In the genomic region with DNA sequence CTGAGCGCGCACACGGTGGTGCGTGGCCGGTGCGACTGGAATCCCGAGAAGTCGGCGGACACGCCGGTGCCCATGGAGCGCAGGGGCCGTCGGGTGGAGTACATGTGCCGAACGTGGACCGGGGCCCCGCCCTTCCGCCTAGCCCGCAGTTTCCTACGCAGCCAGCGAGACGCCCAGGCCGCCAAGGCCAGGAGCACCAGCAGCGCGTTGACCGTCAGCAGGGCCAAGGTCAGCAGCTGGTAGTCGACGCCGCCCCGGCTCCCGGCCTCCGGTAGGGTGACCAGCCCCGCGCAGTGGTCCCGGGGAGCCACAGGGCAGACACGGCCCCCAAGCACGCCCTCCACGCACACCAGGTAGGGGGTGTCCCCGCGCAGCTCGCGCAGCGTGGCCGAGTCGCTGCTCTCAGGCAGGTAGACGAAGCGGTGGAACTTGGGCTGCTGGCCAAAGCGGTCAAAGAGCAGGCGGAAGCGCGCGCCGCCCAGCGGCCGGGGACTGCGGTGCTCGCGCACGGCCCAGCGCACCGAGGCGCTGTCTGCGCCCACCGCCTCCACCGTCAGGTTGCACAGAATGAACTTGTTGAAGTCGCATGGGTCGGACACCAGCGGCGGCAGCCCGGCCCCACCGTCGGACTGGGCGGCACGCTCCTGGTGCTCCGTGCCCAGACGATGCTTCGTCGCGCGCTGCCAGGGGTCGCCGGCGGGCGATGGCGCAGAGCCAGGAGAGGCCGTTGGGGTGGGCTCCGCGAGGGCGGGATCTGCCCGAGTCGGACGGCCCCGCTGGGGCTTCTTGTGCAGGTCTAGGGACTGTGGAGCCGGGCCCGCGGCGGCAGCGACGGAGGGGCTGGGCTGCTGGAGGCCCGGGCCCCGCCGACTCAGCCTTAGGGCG, we compare ENCODE assay signal across 1 cellular context.
TF ChIP-seq lines count a peak whose summit lies in the region.

No MANE protein-coding gene starts in this region.

TF ChIP-seq in HepG2, 621 proteins besides CTCF, POLR2A, EP300 and RAD21 (continued from another document and continues in another):
- TF ChIP-seq RNF219 (CRISPR knock-in tag; IDR thresholded peaks at IDR 0.05) (no peak), HNRNPL (IDR thresholded peaks at IDR 0.05; ENCODE audit: low read depth, low read length) (0 out of 2 replicates have a peak, but pooled peaks have one; percentile 40), ZNF235 (CRISPR knock-in tag; IDR thresholded peaks at IDR 0.05; ENCODE audit: borderline replicate concordance) (peak; percentile 87; the same call in 1 of the 2 replicates), WIZ (CRISPR knock-in tag; IDR thresholded peaks at IDR 0.05) (peak; percentile 97), TEF (CRISPR knock-in tag; IDR thresholded peaks at IDR 0.05) (peak; percentile 40; the same call in 1 of the 2 replicates), ZNF260 (CRISPR knock-in tag; IDR thresholded peaks at IDR 0.05; ENCODE audit: borderline replicate concordance, low read depth) (peak; percentile 34; the same call in 1 of the 2 replicates), ZBTB25 (CRISPR knock-in tag; IDR thresholded peaks at IDR 0.05) (0 out of 2 replicates have a peak, but pooled peaks have one; percentile 63), RELA (CRISPR knock-in tag; IDR thresholded peaks at IDR 0.05) (no peak), ZNF451 (CRISPR knock-in tag; IDR thresholded peaks at IDR 0.05) (peak; percentile 95; the same call in 1 of the 2 replicates), CBX2 (IDR thresholded peaks at IDR 0.05; ENCODE audit: low read depth, low read length) (no peak), CBX2 (CRISPR knock-in tag; IDR thresholded peaks at IDR 0.05; ENCODE audit: low read depth) (peak; percentile 78), ZNF747 (CRISPR knock-in tag; IDR thresholded peaks at IDR 0.05; ENCODE audit: borderline replicate concordance) (peak; percentile 99), ARNT2 (CRISPR knock-in tag; IDR thresholded peaks at IDR 0.05; ENCODE audit: low read depth) (peak; percentile 95), ZNF430 (CRISPR knock-in tag; IDR thresholded peaks at IDR 0.05) (peak; percentile 93), HES4 (CRISPR knock-in tag; IDR thresholded peaks at IDR 0.05; ENCODE audit: borderline replicate concordance) (no peak; the same call in none of the 2 replicates), ZBTB20 (CRISPR knock-in tag; IDR thresholded peaks at IDR 0.05; ENCODE audit: borderline replicate concordance, low read depth) (peak; percentile 73; the same call in 1 of the 2 replicates), TFDP2 (CRISPR knock-in tag; IDR thresholded peaks at IDR 0.05) (peak; percentile 88), ATF7-NPFF (CRISPR knock-in tag; IDR thresholded peaks at IDR 0.05; ENCODE audit: low read depth) (peak; percentile 95), KDM5B (CRISPR knock-in tag; IDR thresholded peaks at IDR 0.05; ENCODE audit: borderline replicate concordance) (peak; percentile 95), ZSCAN22 (CRISPR knock-in tag; IDR thresholded peaks at IDR 0.05) (peak; percentile 97), REPIN1 (CRISPR knock-in tag; IDR thresholded peaks at IDR 0.05; ENCODE audit: borderline replicate concordance, low read depth) (peak; percentile 91), ATAD3A (CRISPR knock-in tag; IDR thresholded peaks at IDR 0.05) (no peak), DR1 (CRISPR knock-in tag; IDR thresholded peaks at IDR 0.05) (peak; percentile 58), MAFK (conservative IDR thresholded peaks at IDR 0.05 in 1 of 2, IDR thresholded peaks at IDR 0.05 in 1 of 2; ENCODE audit: low read length in 2 of 2) (no peak), SOX6 (IDR thresholded peaks at IDR 0.05) (no peak), SOX6 (CRISPR knock-in tag; IDR thresholded peaks at IDR 0.05) (peak; percentile 72), TOE1 (CRISPR knock-in tag; IDR thresholded peaks at IDR 0.05) (0 out of 2 replicates have a peak, but pooled peaks have one; percentile 61), SNRNP70 (IDR thresholded peaks at IDR 0.05; ENCODE audit: low read depth, low read length) (no peak), ZBTB34 (CRISPR knock-in tag; IDR thresholded peaks at IDR 0.05) (0 out of 2 replicates have a peak, but pooled peaks have one; percentile 60), ESRRA (CRISPR knock-in tag; IDR thresholded peaks at IDR 0.05; ENCODE audit: low read depth) (peak; percentile 97), RBM22 (optimal IDR thresholded peaks at IDR 0.05; ENCODE audit: low read length) (no peak), ERF (CRISPR knock-in tag; IDR thresholded peaks at IDR 0.05) (peak; percentile 79), HOXA5 (CRISPR knock-in tag; IDR thresholded peaks at IDR 0.05) (peak; percentile 74), REXO4 (CRISPR knock-in tag; IDR thresholded peaks at IDR 0.05; ENCODE audit: borderline replicate concordance) (no peak), CENPX (CRISPR knock-in tag; IDR thresholded peaks at IDR 0.05) (no peak), FOXA1 (IDR thresholded peaks at IDR 0.05) (no peak), FOXA1 (CRISPR knock-in tag; IDR thresholded peaks at IDR 0.05) (no peak; the same call in 1 of the 2 replicates), SMAD1 (CRISPR knock-in tag; IDR thresholded peaks at IDR 0.05; ENCODE audit: borderline replicate concordance, low read depth) (peak; percentile 54; the same call in 1 of the 2 replicates), ZNF207 (IDR thresholded peaks at IDR 0.05; ENCODE audit: borderline replicate concordance) (no peak)
- TF ChIP-seq, protein P1, sequence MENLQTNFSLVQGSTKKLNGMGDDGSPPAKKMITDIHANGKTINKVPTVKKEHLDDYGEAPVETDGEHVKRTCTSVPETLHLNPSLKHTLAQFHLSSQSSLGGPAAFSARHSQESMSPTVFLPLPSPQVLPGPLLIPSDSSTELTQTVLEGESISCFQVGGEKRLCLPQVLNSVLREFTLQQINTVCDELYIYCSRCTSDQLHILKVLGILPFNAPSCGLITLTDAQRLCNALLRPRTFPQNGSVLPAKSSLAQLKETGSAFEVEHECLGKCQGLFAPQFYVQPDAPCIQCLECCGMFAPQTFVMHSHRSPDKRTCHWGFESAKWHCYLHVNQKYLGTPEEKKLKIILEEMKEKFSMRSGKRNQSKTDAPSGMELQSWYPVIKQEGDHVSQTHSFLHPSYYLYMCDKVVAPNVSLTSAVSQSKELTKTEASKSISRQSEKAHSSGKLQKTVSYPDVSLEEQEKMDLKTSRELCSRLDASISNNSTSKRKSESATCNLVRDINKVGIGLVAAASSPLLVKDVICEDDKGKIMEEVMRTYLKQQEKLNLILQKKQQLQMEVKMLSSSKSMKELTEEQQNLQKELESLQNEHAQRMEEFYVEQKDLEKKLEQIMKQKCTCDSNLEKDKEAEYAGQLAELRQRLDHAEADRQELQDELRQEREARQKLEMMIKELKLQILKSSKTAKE (CRISPR knock-in tag; IDR thresholded peaks at IDR 0.05; ENCODE audit: borderline replicate concordance) = peak; percentile 91
- TF ChIP-seq, protein P2, sequence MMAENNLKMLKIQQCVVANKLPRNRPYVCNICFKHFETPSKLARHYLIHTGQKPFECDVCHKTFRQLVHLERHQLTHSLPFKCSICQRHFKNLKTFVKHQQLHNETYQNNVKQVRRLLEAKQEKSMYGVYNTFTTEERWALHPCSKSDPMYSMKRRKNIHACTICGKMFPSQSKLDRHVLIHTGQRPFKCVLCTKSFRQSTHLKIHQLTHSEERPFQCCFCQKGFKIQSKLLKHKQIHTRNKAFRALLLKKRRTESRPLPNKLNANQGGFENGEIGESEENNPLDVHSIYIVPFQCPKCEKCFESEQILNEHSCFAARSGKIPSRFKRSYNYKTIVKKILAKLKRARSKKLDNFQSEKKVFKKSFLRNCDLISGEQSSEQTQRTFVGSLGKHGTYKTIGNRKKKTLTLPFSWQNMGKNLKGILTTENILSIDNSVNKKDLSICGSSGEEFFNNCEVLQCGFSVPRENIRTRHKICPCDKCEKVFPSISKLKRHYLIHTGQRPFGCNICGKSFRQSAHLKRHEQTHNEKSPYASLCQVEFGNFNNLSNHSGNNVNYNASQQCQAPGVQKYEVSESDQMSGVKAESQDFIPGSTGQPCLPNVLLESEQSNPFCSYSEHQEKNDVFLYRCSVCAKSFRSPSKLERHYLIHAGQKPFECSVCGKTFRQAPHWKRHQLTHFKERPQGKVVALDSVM (CRISPR knock-in tag; IDR thresholded peaks at IDR 0.05) = peak; percentile 43; the same call in 1 of the 2 replicates
- TF ChIP-seq, protein P3, sequence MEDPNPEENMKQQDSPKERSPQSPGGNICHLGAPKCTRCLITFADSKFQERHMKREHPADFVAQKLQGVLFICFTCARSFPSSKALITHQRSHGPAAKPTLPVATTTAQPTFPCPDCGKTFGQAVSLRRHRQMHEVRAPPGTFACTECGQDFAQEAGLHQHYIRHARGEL (CRISPR knock-in tag; IDR thresholded peaks at IDR 0.05) = peak; percentile 66; the same call in 1 of the 2 replicates
- TF ChIP-seq, protein P4, sequence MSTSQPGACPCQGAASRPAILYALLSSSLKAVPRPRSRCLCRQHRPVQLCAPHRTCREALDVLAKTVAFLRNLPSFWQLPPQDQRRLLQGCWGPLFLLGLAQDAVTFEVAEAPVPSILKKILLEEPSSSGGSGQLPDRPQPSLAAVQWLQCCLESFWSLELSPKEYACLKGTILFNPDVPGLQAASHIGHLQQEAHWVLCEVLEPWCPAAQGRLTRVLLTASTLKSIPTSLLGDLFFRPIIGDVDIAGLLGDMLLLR (CRISPR knock-in tag; IDR thresholded peaks at IDR 0.05) = peak; percentile 63; the same call in 1 of the 2 replicates
- TF ChIP-seq, protein P5, sequence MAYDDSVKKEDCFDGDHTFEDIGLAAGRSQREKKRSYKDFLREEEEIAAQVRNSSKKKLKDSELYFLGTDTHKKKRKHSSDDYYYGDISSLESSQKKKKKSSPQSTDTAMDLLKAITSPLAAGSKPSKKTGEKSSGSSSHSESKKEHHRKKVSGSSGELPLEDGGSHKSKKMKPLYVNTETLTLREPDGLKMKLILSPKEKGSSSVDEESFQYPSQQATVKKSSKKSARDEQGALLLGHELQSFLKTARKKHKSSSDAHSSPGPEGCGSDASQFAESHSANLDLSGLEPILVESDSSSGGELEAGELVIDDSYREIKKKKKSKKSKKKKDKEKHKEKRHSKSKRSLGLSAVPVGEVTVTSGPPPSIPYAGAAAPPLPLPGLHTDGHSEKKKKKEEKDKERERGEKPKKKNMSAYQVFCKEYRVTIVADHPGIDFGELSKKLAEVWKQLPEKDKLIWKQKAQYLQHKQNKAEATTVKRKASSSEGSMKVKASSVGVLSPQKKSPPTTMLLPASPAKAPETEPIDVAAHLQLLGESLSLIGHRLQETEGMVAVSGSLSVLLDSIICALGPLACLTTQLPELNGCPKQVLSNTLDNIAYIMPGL (CRISPR knock-in tag; IDR thresholded peaks at IDR 0.05; ENCODE audit: borderline replicate concordance in 1 of 2, low read depth in 1 of 2) = peak; percentile 99 to 100
- TF ChIP-seq, protein P6, sequence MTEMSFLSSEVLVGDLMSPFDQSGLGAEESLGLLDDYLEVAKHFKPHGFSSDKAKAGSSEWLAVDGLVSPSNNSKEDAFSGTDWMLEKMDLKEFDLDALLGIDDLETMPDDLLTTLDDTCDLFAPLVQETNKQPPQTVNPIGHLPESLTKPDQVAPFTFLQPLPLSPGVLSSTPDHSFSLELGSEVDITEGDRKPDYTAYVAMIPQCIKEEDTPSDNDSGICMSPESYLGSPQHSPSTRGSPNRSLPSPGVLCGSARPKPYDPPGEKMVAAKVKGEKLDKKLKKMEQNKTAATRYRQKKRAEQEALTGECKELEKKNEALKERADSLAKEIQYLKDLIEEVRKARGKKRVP (CRISPR knock-in tag; IDR thresholded peaks at IDR 0.05) = peak in 1 of 2 experiments; percentile 66; a peak in 2 of 4 replicates
- TF ChIP-seq, protein P7, sequence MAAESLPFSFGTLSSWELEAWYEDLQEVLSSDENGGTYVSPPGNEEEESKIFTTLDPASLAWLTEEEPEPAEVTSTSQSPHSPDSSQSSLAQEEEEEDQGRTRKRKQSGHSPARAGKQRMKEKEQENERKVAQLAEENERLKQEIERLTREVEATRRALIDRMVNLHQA (CRISPR knock-in tag; IDR thresholded peaks at IDR 0.05) = no peak
